ENCODE assay signal across 1 cellular context in genomic region chr3:48678566-48679380, GRCh38.
TF ChIP-seq lines count a peak whose summit lies in the region.

No MANE protein-coding gene starts in this region.

TF ChIP-seq in K562, 482 proteins besides CTCF, POLR2A, EP300 and RAD21:
- TF ChIP-seq RBFOX2 (IDR thresholded peaks at IDR 0.05; ENCODE audit: low read depth, low read length) (peak; percentile 3; the same call in 1 of the 2 replicates), NCOA1 (IDR thresholded peaks at IDR 0.05; ENCODE audit: low read depth) (no peak), CREB3 (tag; conservative IDR thresholded peaks at IDR 0.05; ENCODE audit: low read depth) (no peak)
